In the genomic region with DNA sequence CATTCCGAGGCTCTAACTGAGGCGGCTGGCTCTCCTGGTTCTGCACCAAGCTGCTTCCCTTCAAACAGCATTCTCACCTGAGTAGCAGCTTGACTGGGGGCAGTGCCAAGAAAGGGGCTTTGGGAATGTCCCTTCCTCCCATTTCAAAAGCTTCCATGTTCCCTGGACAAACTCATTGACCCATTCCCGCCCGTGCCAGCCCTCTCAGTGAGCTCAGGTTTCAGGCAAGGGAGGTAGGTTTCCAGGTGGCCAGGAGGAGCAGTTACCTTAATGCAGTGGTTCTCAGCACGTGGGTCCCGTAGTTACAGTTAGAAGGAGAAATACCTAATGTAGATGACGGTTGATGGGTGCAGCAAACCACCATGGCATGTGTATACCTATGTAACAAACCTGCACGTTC, we compare ENCODE assay signal across 19 cellular contexts.
DNase-seq lines count a peak whose midpoint lies in the region; FAIRE-seq and TF ChIP-seq lines count a peak whose summit lies in the region.
"Had no signal": no experiment of that assay in that cellular context is flagged by ENCODE, and none has a peak within 500 bp of the region (broad histone marks: within the 10 kb centered on the region; RNA-seq: fewer than 3 reads in every experiment).

No MANE protein-coding gene starts in this region.

- H3K4me2 ChIP-seq in trophoblast cell (ENCODE audit: low read length): no peak overlapping the region

- H2AK5ac ChIP-seq in trophoblast cell (ENCODE audit: low read length): no peak overlapping the region

- H4K91ac ChIP-seq in trophoblast cell (ENCODE audit: low read depth, low read length): peak overlapping the region; percentile 90

- H2BK120ac ChIP-seq in trophoblast cell (ENCODE audit: insufficient read depth, low read length, poor library complexity): peak overlapping the region; percentile 91

- H3K36me3 ChIP-seq in endodermal cell (ENCODE audit: control insufficient read depth, insufficient read depth, low read length): no peaks in the 10 kb centered on the region
- H3K36me3 ChIP-seq in trophoblast cell (ENCODE audit: control insufficient read depth in 1 of 2, insufficient read depth in 2 of 2, low read length in 2 of 2): no peaks in the 10 kb centered on the region
- H3K36me3 ChIP-seq: MG63 had no signal

- no peaks in the 10 kb centered on the region for H3K79me2 ChIP-seq in trophoblast cell (ENCODE audit: control insufficient read depth, insufficient read depth, low read length, poor library complexity)

- H3K27ac Mint-ChIP-seq in endodermal cell: no peak overlapping the region
- H3K27ac Mint-ChIP-seq: CD14-positive monocyte, T-cell had no signal

- peaks cover 11% of the 10 kb centered on the region for H3K4me1 ChIP-seq in endodermal cell (ENCODE audit: control insufficient read depth, insufficient read depth, low read length)
- peaks cover 5 to 6% of the 10 kb centered on the region in 2 experiments for H3K4me1 ChIP-seq in trophoblast cell (ENCODE audit: control insufficient read depth in 1 of 2, insufficient read depth in 2 of 2, low read length in 2 of 2)
- H3K4me1 ChIP-seq: Caco-2 had no signal

- H3K9me3 Mint-ChIP-seq in endodermal cell: peaks cover under 1% of the 10 kb centered on the region
- H3K9me3 Mint-ChIP-seq: T-cell had no signal

- H2BK5ac ChIP-seq in trophoblast cell (ENCODE audit: low read depth, low read length, poor library complexity): peak overlapping the region; percentile 46

- H3K36me3 Mint-ChIP-seq in endodermal cell (ENCODE audit: low read depth): no peaks in the 10 kb centered on the region
- H3K36me3 Mint-ChIP-seq: CD14-positive monocyte, T-cell had no signal

- intact Hi-C loops in head of caudate nucleus (cut with DNase I): no loop called here

- H3K4me1 Mint-ChIP-seq in endodermal cell: peaks cover 28% of the 10 kb centered on the region
- H3K4me1 Mint-ChIP-seq: CD14-positive monocyte, T-cell had no signal

- no peak for FAIRE-seq in GM12892 (lab: Jason Lieb, UNC)
- FAIRE-seq: H54, HepG2 had no signal

- H3K14ac ChIP-seq in trophoblast cell (ENCODE audit: low read length): peak overlapping the region; percentile 64

- peak overlapping the region; percentile 72 for H3K18ac ChIP-seq in trophoblast cell (ENCODE audit: low read length)

- no peak for TF ChIP-seq CTCF in endodermal cell (conservative IDR thresholded peaks at IDR 0.05)

- peak overlapping the region; percentile 29 for H2BK12ac ChIP-seq in trophoblast cell (ENCODE audit: low read length)

- TF ChIP-seq POLR2A in GM12892 (IDR thresholded peaks at IDR 0.05; ENCODE audit: low read depth, low read length): no peak

- H3K4me3 ChIP-seq in endodermal cell (ENCODE audit: low read length) (no peak overlapping the region), trophoblast cell (ENCODE audit: low read depth, low read length) (no peak overlapping the region)
- H3K4me3 ChIP-seq: MG63, SK-N-MC had no signal

- no peak overlapping the region for H3K4me3 Mint-ChIP-seq in endodermal cell
- H3K4me3 Mint-ChIP-seq: CD14-positive monocyte, T-cell had no signal

- no peak overlapping the region for H4K12ac ChIP-seq in trophoblast cell (ENCODE audit: low read depth, low read length)

- H2AFZ ChIP-seq in trophoblast cell (ENCODE audit: insufficient read depth, low read length, poor library complexity): peak overlapping the region; percentile 45

- no peaks in the 10 kb centered on the region for H3K9me3 ChIP-seq in endodermal cell (ENCODE audit: control insufficient read depth, low read length)
- H3K9me3 ChIP-seq in trophoblast cell (ENCODE audit: insufficient read depth, low read depth, low read length): no peaks in the 10 kb centered on the region
- H3K9me3 ChIP-seq: Caco-2, MG63 had no signal

- peak; percentile 6 for DNase-seq in NCI-H510A treated with DMSO at 0.1 percent for 48 hours (lab: John Stamatoyannopoulos, UW)
- no peak for DNase-seq in NCI-H510A (lab: John Stamatoyannopoulos, UW)
- peak; percentile 91 for DNase-seq in NCI-H2107 treated with DMSO at 0.1 percent for 48 hours (lab: John Stamatoyannopoulos, UW; ENCODE audit: unreplicated experiment)
- peak; percentile 58 for DNase-seq in endodermal cell
- DNase-seq in trophoblast cell: no peak
- DNase-seq in activated T-cell treated with anti-CD3 and anti-CD28 coated beads, Interleukin-2, amount 50 U/mL, for 48 hours: no peak
- DNase-seq in GM12892 (ENCODE audit: insufficient read length): no peak
- DNase-seq in head of caudate nucleus: no peak
- DNase-seq: Caco-2, DND-41, GF-D8, MG63, NCI-H1436 treated with DMSO at 0.1 percent for 48 hours, NCI-H524 treated with DMSO at 0.1 percent for 48 hours, T-cell had no signal

- H3K23ac ChIP-seq in trophoblast cell (ENCODE audit: low read length): no peak overlapping the region

- no peak overlapping the region for H3K9ac ChIP-seq in endodermal cell (ENCODE audit: extremely low read depth, low read length, poor library complexity, severe bottlenecking)
- no peak overlapping the region for H3K9ac ChIP-seq in trophoblast cell (ENCODE audit: low read length)

- H3K27me3 Mint-ChIP-seq in endodermal cell (ENCODE audit: insufficient read depth): no peaks in the 10 kb centered on the region

- peak overlapping the region; percentile 17 for H4K8ac ChIP-seq in trophoblast cell (ENCODE audit: low read depth, low read length)

- H3K27ac ChIP-seq in endodermal cell (ENCODE audit: low read depth, low read length): no peak overlapping the region
- no peak overlapping the region for H3K27ac ChIP-seq in trophoblast cell (ENCODE audit: low read depth, low read length)

- H3K27me3 ChIP-seq in endodermal cell (ENCODE audit: control insufficient read depth, insufficient read depth, low read length, poor library complexity, severe bottlenecking) (no peaks in the 10 kb centered on the region), trophoblast cell (ENCODE audit: insufficient read depth, low read length) (no peaks in the 10 kb centered on the region)
- H3K27me3 ChIP-seq: MG63 had no signal

- peaks cover 15% of the 10 kb centered on the region for H3K79me1 ChIP-seq in trophoblast cell (ENCODE audit: low read length)

- 90 to 92% methylated on average over 4 to 8 of the region's 8 CpGs for WGBS in endodermal cell (ENCODE audit: insufficient coverage in 1 of 2, insufficient read length in 1 of 2), 2 experiments
- WGBS in trophoblast cell (ENCODE audit: extremely low coverage, insufficient coverage, insufficient read length): no CpG with 5 or more reads among the region's 8 CpGs

- H3K4ac ChIP-seq in trophoblast cell (ENCODE audit: low read depth, low read length): no peak overlapping the region

Comparison
In these comparisons a context has a peak if more than half of its experiments do, and no peak if none do; other contexts are left out.
1. DNase-seq: peak in NCI-H510A treated with DMSO at 0.1 percent for 48 hours (single experiment), NCI-H2107 treated with DMSO at 0.1 percent for 48 hours (single experiment) and endodermal cell (single experiment); none in NCI-H510A (single experiment), trophoblast cell (0 of 2), activated T-cell treated with anti-CD3 and anti-CD28 coated beads, Interleukin-2, amount 50 U/mL, for 48 hours (0 of 2), GM12892 (single experiment) and head of caudate nucleus (0 of 42).